ENCODE assay signal across 14 cellular contexts in the genomic region with DNA sequence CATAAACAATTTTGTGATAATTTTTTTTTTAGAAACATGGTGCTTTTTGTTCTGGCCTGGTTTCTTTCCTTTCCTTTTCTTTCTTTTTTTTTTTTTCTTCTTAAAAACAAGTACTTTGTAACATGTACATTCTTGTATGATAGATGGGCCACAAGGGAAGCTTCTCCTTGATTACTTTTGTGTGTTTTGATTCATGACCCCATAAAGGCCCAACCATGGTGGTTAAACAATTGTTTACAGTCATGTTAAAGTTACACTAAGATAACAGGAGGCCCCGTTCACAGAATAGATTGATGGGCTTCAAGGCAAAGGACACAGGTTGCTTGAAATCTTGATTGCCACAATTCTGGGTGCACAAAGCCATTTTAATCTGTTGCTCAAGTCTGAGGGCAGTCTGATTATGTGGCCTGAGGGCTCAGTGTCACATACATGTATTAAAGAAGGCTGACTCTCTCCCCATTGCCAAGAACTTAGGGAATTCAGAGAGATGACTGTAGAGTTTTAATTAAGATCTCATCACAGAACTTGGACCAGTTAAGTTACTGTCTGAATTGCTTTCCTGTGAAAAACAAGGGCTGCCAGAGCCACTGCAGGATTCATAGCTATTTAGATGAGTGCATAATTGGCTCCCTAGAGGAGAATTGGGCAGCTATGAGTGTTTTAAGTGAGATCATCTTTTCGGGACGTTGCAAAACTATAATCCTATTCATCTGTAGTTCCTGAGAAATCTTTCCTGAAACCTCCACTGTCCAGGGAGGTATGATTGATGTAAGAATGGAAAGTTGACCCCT.
"Had no signal": no experiment of that assay in that cellular context is flagged by ENCODE, and none has a peak within 500 bp of the region (broad histone marks: within the 10 kb centered on the region; RNA-seq: fewer than 3 reads in every experiment).

No MANE protein-coding gene starts in this region.

- H3K27me3 ChIP-seq: cardiac muscle cell, pancreas, stomach, thyroid gland, vagina had no signal

- DNase-seq: activated B cell treated with CpG ODN at 0.5 μM for 24 hours; activated CD4-positive, alpha-beta T cell treated with anti-CD3 and anti-CD28 coated beads, Interleukin-2, amount 10 ng/mL, durations not matched to agents 24 days and 14 days; activated naive CD4-positive, alpha-beta T cell; activated naive CD8-positive, alpha-beta T cell treated with anti-CD3 and anti-CD28 coated beads, Interleukin-2, amount 50 U/mL, for 24 hours; hypothalamus; naive B cell; pancreas; stimulated activated CD4-positive, alpha-beta T cell treated with anti-CD3 and anti-CD28 coated beads, Interleukin-15, amount 100 ng/mL, for 24 hours; stomach; thyroid gland had no signal

- H3K9me3 ChIP-seq: pancreas, stomach, thyroid gland, vagina had no signal

- H3K4me3 Mint-ChIP-seq: activated B cell treated with CpG ODN at 0.5 μM for 24 hours; activated CD4-positive, alpha-beta T cell treated with anti-CD3 and anti-CD28 coated beads, Interleukin-2, amount 10 ng/mL, durations not matched to agents 24 days and 14 days; activated naive CD8-positive, alpha-beta T cell treated with anti-CD3 and anti-CD28 coated beads, Interleukin-2, amount 50 U/mL, for 24 hours; activated T-helper 1 cell treated with anti-CD3 and anti-CD28 coated beads, Interleukin-12 subunit alpha, Interleukin-12 subunit beta, Interleukin-2, Interleukin-4 antibody, amounts not matched to agents 30 ng/mL and 10 ng/mL and 1 ng/mL, durations not matched to agents 14 hours and 24 hours and 36 hours; naive B cell had no signal

- H3K27ac Mint-ChIP-seq: activated B cell treated with CpG ODN at 0.5 μM for 24 hours; activated CD4-positive, alpha-beta T cell treated with anti-CD3 and anti-CD28 coated beads, Interleukin-2, amount 10 ng/mL, durations not matched to agents 24 days and 14 days; activated naive CD8-positive, alpha-beta T cell treated with anti-CD3 and anti-CD28 coated beads, Interleukin-2, amount 50 U/mL, for 24 hours; activated T-helper 1 cell treated with anti-CD3 and anti-CD28 coated beads, Interleukin-12 subunit alpha, Interleukin-12 subunit beta, Interleukin-2, Interleukin-4 antibody, amounts not matched to agents 30 ng/mL and 10 ng/mL and 1 ng/mL, durations not matched to agents 14 hours and 24 hours and 36 hours; naive B cell had no signal

- H3K4me1 ChIP-seq: pancreas, stomach, thyroid gland had no signal

- H3K4me3 ChIP-seq: cardiac muscle cell, lung, pancreas, stomach, thyroid gland, vagina had no signal

- H3K27me3 Mint-ChIP-seq: activated B cell treated with CpG ODN at 0.5 μM for 24 hours; activated CD4-positive, alpha-beta T cell treated with anti-CD3 and anti-CD28 coated beads, Interleukin-2, amount 10 ng/mL, durations not matched to agents 24 days and 14 days; naive B cell had no signal

- H3K36me3 ChIP-seq: cardiac muscle cell, pancreas, stomach, thyroid gland, vagina had no signal

- H3K27ac ChIP-seq: cardiac muscle cell, pancreas, stomach, thyroid gland, vagina had no signal
